Comparison of ENCODE assay signal across 8 cellular contexts in the genomic region with DNA sequence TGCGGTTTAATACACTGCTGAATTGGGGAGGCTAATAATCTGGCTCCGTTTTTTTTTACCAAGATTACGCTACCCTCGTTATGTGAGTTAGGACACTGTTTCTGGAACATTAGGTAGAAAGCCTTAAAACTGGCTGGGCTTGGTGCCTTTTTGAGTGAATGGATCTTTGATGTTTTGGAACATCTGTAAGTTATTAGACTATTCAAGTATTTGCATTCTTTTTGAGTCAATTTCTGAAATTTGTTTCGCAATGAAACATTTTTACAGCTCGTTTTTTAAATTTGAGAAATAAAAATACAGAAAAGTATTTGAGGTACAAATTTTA.
A peak's percentile ranks its signal among the peaks of the same experiment; 100 is the strongest.
DNase-seq lines count a peak whose midpoint lies in the region; ATAC-seq and TF ChIP-seq lines count a peak whose summit lies in the region.

No MANE protein-coding gene starts in this region.

- no peak overlapping the region; the same call in 1 of the 2 replicates for H2BK20ac ChIP-seq in IMR-90 (ENCODE audit: low read depth, low read length)

- H2AFZ ChIP-seq in IMR-90 (replicated peaks; ENCODE audit: low read length, poor library complexity) = no peak overlapping the region
- H2AFZ ChIP-seq in osteoblast (ENCODE audit: low read length) = peak overlapping the region; percentile 97

- no peaks in the 10 kb centered on the region for H3K4me1 Mint-ChIP-seq in dendritic cell treated with granulocyte-macrophage colony-stimulating factor and Interleukin-4, amounts not matched to agents 40 ng/mL and 50 ng/mL, for 4 days (ENCODE audit: low read depth)

- TF ChIP-seq POLR2A in IMR-90 (IDR thresholded peaks at IDR 0.05; ENCODE audit: low read depth, low read length) = no peak

- no peak overlapping the region for H3K18ac ChIP-seq in IMR-90 (ENCODE audit: low read depth, low read length)

- peaks cover 18% of the 10 kb centered on the region for H3K27me3 Mint-ChIP-seq in dendritic cell treated with granulocyte-macrophage colony-stimulating factor and Interleukin-4, amounts not matched to agents 40 ng/mL and 50 ng/mL, for 4 days

- H3K56ac ChIP-seq in IMR-90 (ENCODE audit: extremely low read depth, insufficient read depth, low read length) = no peak overlapping the region

- H4K20me1 ChIP-seq in IMR-90 (ENCODE audit: insufficient read depth, low read length) (no peaks in the 10 kb centered on the region), osteoblast (ENCODE audit: insufficient read depth, low read length) (no peaks in the 10 kb centered on the region)

- peaks cover 3% of the 10 kb centered on the region; the same call in 1 of the 2 replicates for H3K9me1 ChIP-seq in IMR-90 (ENCODE audit: insufficient read depth, low read length)

- peaks cover 5% of the 10 kb centered on the region for H3K36me3 Mint-ChIP-seq in dendritic cell treated with granulocyte-macrophage colony-stimulating factor and Interleukin-4, amounts not matched to agents 40 ng/mL and 50 ng/mL, for 4 days (ENCODE audit: low read depth)

- H3K27me3 ChIP-seq in BJ (ENCODE audit: control insufficient read depth, insufficient read depth, low read length) (peaks cover 2% of the 10 kb centered on the region; the same call in 1 of the 2 replicates), IMR-90 (ENCODE audit: control insufficient read depth, insufficient read depth, low read length) (no peaks in the 10 kb centered on the region), osteoblast (ENCODE audit: insufficient read depth, low read length) (peaks cover 12% of the 10 kb centered on the region)

- intact Hi-C loops in IMR-90 (cut with micrococcal nuclease) = no loop called here
- intact Hi-C loops in dendritic cell treated with granulocyte-macrophage colony-stimulating factor and Interleukin-4, amounts not matched to agents 40 ng/mL and 50 ng/mL, for 4 days (cut with micrococcal nuclease) = loop anchor here (10.0 kb wide), 1 partner anchor 109 kb away; the partner anchor contains the start of gene LTN1

- peak overlapping the region; percentile 65; the same call in 1 of the 2 replicates for H4K5ac ChIP-seq in IMR-90 (ENCODE audit: low read depth, low read length)

- WGBS in IMR-90 (ENCODE audit: extremely low coverage in 2 of 2, insufficient read length in 1 of 2), 2 experiments = 95% methylated on average over 3 of the region's 6 CpGs; no CpG with 5 or more reads in 1 of the 2 experiments

- no peak overlapping the region for H3K4me3 Mint-ChIP-seq in dendritic cell treated with granulocyte-macrophage colony-stimulating factor and Interleukin-4, amounts not matched to agents 40 ng/mL and 50 ng/mL, for 4 days

- H2AK9ac ChIP-seq in IMR-90 (replicated peaks; ENCODE audit: low read depth, low read length, poor library complexity) = no peak overlapping the region

- H3K14ac ChIP-seq in IMR-90 (replicated peaks; ENCODE audit: low read depth, low read length) = no peak overlapping the region

- no peak for ATAC-seq in IMR-90 (ENCODE audit: low read depth)
- no peak for ATAC-seq in HG02763 (IDR thresholded peaks at IDR 0.05; ENCODE audit: unreplicated experiment)

- H3K4me2 ChIP-seq in IMR-90 (ENCODE audit: low read depth, low read length) = no peak overlapping the region
- H3K4me2 ChIP-seq in osteoblast (ENCODE audit: insufficient read depth, low read length) = peak overlapping the region; percentile 95

- H3K27ac Mint-ChIP-seq in dendritic cell treated with granulocyte-macrophage colony-stimulating factor and Interleukin-4, amounts not matched to agents 40 ng/mL and 50 ng/mL, for 4 days = peak overlapping the region; percentile 98

- in situ Hi-C loops in IMR-90 (cut with MboI; ENCODE audit: low sequenced_read_pairs) = no loop called here

- POLR2A ChIA-PET in BJ (lab: Charles Lee) = interaction anchor here (0.6 to 1.1 kb wide), 8 partner anchors 11 to 457 kb away, joined by 3 to 11 read pairs (median 4); no protein-coding TSS in a partner anchor
- POLR2A ChIA-PET in IMR-90 (lab: Charles Lee; ENCODE audit: unreplicated experiment) = no interaction called here

- no peaks in the 10 kb centered on the region for H3K9me3 Mint-ChIP-seq in dendritic cell treated with granulocyte-macrophage colony-stimulating factor and Interleukin-4, amounts not matched to agents 40 ng/mL and 50 ng/mL, for 4 days

- H3K27ac ChIP-seq in IMR-90 (ENCODE audit: insufficient read depth, low read length) (no peak overlapping the region), osteoblast (ENCODE audit: low read depth, low read length) (peak overlapping the region; percentile 78)

- no peaks in the 10 kb centered on the region for H3K79me2 ChIP-seq in osteoblast (ENCODE audit: insufficient read depth, low read length)

- no peak overlapping the region for H4K91ac ChIP-seq in IMR-90 (ENCODE audit: insufficient read depth, low read depth, low read length)

- no peak overlapping the region for H3K9ac ChIP-seq in IMR-90 (ENCODE audit: low read depth, low read length)

- DNase-seq in BJ (ENCODE audit: low read depth) (peak; percentile 80), IMR-90 (no peak), osteoblast (ENCODE audit: insufficient read length, low spot score, missing footprints) (no peak), dermis blood vessel endothelial cell (no peak), SW480 (ENCODE audit: low spot score) (no peak)
- DNase-seq in activated CD8-positive, alpha-beta memory T cell treated with anti-CD3 and anti-CD28 coated beads, Interleukin-2, amount 50 U/mL, for 4 hours = no peak

- H3K23ac ChIP-seq in IMR-90 (ENCODE audit: low read depth, low read length) = no peak overlapping the region

- no peak overlapping the region for H2BK15ac ChIP-seq in IMR-90 (ENCODE audit: low read depth, low read length)

- H3K4me1 ChIP-seq in IMR-90 (ENCODE audit: control insufficient read depth, insufficient read depth, low read length) (0 out of 2 replicates have a peak, but pooled peaks cover 2% of the 10 kb centered on the region), osteoblast (ENCODE audit: insufficient read depth, low read length) (peaks cover 13% of the 10 kb centered on the region)

- no peak overlapping the region for H3K4me3 ChIP-seq in BJ (ENCODE audit: low read depth, low read length)
- H3K4me3 ChIP-seq in IMR-90 (ENCODE audit: insufficient read depth, low read depth, low read length) = no peak overlapping the region
- H3K4me3 ChIP-seq in osteoblast (ENCODE audit: insufficient read depth, low read length) = no peak overlapping the region

- CTCF ChIA-PET in BJ (lab: Yijun Ruan, JAX) (interaction anchor here (1.5 to 2.5 kb wide), 2 partner anchors 32 to 54 kb away, joined by 3 to 9 read pairs; no protein-coding TSS in a partner anchor), IMR-90 (lab: Yijun Ruan, JAX) (interaction anchor here (0.6 kb wide), 1 partner anchor 141 kb away, joined by 3 read pairs; no protein-coding TSS in a partner anchor)

- no peak for TF ChIP-seq RAD21 in IMR-90 (IDR thresholded peaks at IDR 0.05; ENCODE audit: low read length)

- dilution Hi-C loops in IMR-90 (cut with HindIII; ENCODE audit: low sequenced_read_pairs, unreplicated experiment) = no loop called here

- BruUV-seq in IMR-90 (replicated peaks; lab: Mats Ljungman, UMichigan) = no TSS peak

- H3K9me3 ChIP-seq in IMR-90 (ENCODE audit: control insufficient read depth, insufficient read depth, low read length) (no peaks in the 10 kb centered on the region), osteoblast (ENCODE audit: low read depth, low read length) (no peaks in the 10 kb centered on the region)

- H2BK5ac ChIP-seq in IMR-90 (ENCODE audit: low read depth, low read length, poor library complexity, severe bottlenecking) = no peak overlapping the region

- H4K8ac ChIP-seq in IMR-90 (ENCODE audit: low read depth in 2 of 2, low read length in 2 of 2) = peak overlapping the region; percentile 58 to 84

- peaks cover 8 to 10% of the 10 kb centered on the region in 2 experiments; a peak in 3 of 4 replicates for H3K79me1 ChIP-seq in IMR-90 (ENCODE audit: low read depth in 1 of 2, low read length in 2 of 2)

- H3K36me3 ChIP-seq in BJ (ENCODE audit: control insufficient read depth, insufficient read depth, low read length) (no peaks in the 10 kb centered on the region; the same call in 1 of the 2 replicates), IMR-90 (ENCODE audit: control insufficient read depth, insufficient read depth, low read length) (no peaks in the 10 kb centered on the region), osteoblast (ENCODE audit: insufficient read depth, low read length) (peaks cover 13% of the 10 kb centered on the region)

- TF ChIP-seq CTCF in BJ (IDR thresholded peaks at IDR 0.05; ENCODE audit: insufficient read depth, low read depth, low read length) (no peak), IMR-90 (conservative IDR thresholded peaks at IDR 0.05; ENCODE audit: low read depth, low read length) (no peak), osteoblast (IDR thresholded peaks at IDR 0.05; ENCODE audit: extremely low read depth, low read depth, low read length) (no peak)

- no peak overlapping the region for H3K4ac ChIP-seq in IMR-90 (ENCODE audit: low read depth, low read length)

- H2AK5ac ChIP-seq in IMR-90 (ENCODE audit: low read depth, low read length) = no peak overlapping the region

- no peak overlapping the region for H2BK120ac ChIP-seq in IMR-90 (ENCODE audit: low read depth, low read length)

TF ChIP-seq in IMR-90, 13 proteins besides CTCF, POLR2A, EP300 and RAD21:
- 0 out of 2 replicates have a peak, but pooled peaks have one; percentile 24 for TF ChIP-seq CEBPB (IDR thresholded peaks at IDR 0.05; ENCODE audit: low read depth, low read length)
- no peak for TF ChIP-seq SMC3 (IDR thresholded peaks at IDR 0.05; ENCODE audit: low read depth, low read length)
TF ChIP-seq in IMR-90: peak in this region for 1.
